Comparison of ENCODE assay signal across 6 cellular contexts in the genomic region with DNA sequence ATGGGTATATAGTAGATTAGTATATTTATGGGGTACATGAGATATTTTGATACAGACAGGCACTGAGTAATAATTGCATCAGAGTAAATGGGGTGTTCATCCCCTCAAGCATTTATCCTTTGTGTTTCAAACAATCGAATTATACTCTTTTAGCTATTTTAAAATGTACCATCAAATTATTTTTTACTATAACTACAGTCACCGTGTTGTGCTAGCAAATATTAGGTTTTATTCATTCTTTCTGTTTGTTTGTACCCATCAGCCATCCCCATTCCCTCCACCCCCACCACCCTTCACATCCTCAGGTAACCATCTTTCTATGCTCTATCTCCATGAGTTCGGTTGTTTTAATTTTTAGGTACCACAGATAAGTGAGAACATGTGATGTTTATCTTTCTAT.
"Had no signal": no experiment of that assay in that cellular context is flagged by ENCODE, and none has a peak within 500 bp of the region (broad histone marks: within the 10 kb centered on the region; RNA-seq: fewer than 3 reads in every experiment).

No MANE protein-coding gene starts in this region.

- DNase-seq: IMR-90, KBM-7, KG1 had no signal

- H3K4me3 Mint-ChIP-seq: IgD-negative memory B cell had no signal

- ATAC-seq: K562 had no signal

- H3K27me3 Mint-ChIP-seq: IgD-negative memory B cell had no signal

- H3K27ac Mint-ChIP-seq: IgD-negative memory B cell had no signal

- FAIRE-seq: K562 had no signal

- H3K4me3 ChIP-seq: K562 had no signal

- H3K27ac ChIP-seq: HL-60 had no signal
